In genomic region chr6:83067448-83068413, GRCh38 we compare ENCODE assay signal across 8 cellular contexts.
DNase-seq lines count a peak whose midpoint lies in the region; ATAC-seq lines count a peak whose summit lies in the region.

Gene DOP1A, plus strand, starts transcription at chr6:83067671. Its CDS starts 29,307 bp downstream, at chr6:83096978.

- H3K27ac Mint-ChIP-seq in central memory CD8-positive, alpha-beta T cell (ENCODE audit: low read depth): peak within 1 kb of the TSS; percentile 90

- H3K27me3 Mint-ChIP-seq in central memory CD8-positive, alpha-beta T cell: no peaks in the 10 kb centered on the region

- peaks cover 31% of the 10 kb centered on the region for H3K4me1 Mint-ChIP-seq in central memory CD8-positive, alpha-beta T cell

- peak within 1 kb of the TSS; percentile 93 for H3K4me3 Mint-ChIP-seq in central memory CD8-positive, alpha-beta T cell

- peak; percentile 81 for ATAC-seq in GM19025 (IDR thresholded peaks at IDR 0.05; ENCODE audit: low read depth, unreplicated experiment)
- peak; percentile 79 for ATAC-seq in HG03342 (IDR thresholded peaks at IDR 0.05; ENCODE audit: unreplicated experiment)
- ATAC-seq in central memory CD8-positive, alpha-beta T cell (replicated peaks; ENCODE audit: extremely low read depth, poor library complexity, severe bottlenecking): peak; percentile 89

- no peaks in the 10 kb centered on the region for H3K9me3 Mint-ChIP-seq in central memory CD8-positive, alpha-beta T cell

- peaks cover 6% of the 10 kb centered on the region for H3K36me3 Mint-ChIP-seq in central memory CD8-positive, alpha-beta T cell (ENCODE audit: insufficient read depth)

- peak; percentile 96 for DNase-seq in AG20443 (ENCODE audit: low spot score)
- DNase-seq in NCI-H345 treated with DMSO at 0.1 percent for 48 hours (lab: John Stamatoyannopoulos, UW; ENCODE audit: unreplicated experiment): peak; percentile 95
- DNase-seq in activated CD4-positive, CD25-positive, alpha-beta regulatory T cell (lab: John Stamatoyannopoulos, UW): peak; percentile 91 to 97 (median 96)
- DNase-seq in central memory CD8-positive, alpha-beta T cell (ENCODE audit: low spot score in 2 of 2): peak; percentile 91 to 95
- peak; percentile 93 for DNase-seq in iris pigment epithelial cell (ENCODE audit: low read depth)
- DNase-seq in stimulated activated CD4-positive, alpha-beta T cell treated with anti-CD3 and anti-CD28 coated beads, Interleukin-12 subunit alpha, Interleukin-12 subunit beta, amount 100 ng/mL, for 24 hours (ENCODE audit: low read depth in 2 of 2): peak; percentile 95 to 97

Comparison
In these comparisons a context has a peak if more than half of its experiments do, and no peak if none do; other contexts are left out.
1. Peak in every context shown above with its lines: DNase-seq and ATAC-seq.